In the genomic region with DNA sequence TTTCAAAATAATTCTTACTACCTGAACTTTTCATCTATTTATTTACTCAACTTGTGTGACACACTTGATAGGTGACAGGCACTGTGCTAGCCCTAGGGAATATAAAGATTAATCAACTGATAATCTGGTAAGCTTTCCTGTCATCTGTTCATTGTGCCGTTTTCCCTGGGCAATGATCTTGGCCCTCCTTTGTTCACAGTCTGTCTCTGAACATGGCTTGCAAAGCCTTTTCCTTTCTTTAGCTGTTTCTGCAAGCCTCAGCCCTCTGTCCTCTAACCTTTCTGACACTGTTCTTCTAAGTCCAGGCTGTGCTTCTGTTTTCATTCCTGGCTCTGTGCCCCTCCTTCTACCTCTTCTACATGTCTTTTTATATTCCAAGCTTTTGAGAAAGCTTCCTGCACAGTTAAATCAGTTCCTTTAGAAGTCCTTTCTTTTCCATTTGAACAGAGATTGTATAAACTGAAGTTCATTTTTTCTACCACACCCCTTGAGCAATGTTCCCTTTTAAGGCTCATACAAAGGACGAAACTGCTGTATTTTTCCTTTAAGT, we compare ENCODE assay signal across 10 cellular contexts.
DNase-seq lines count a peak whose midpoint lies in the region; ATAC-seq and TF ChIP-seq lines count a peak whose summit lies in the region.
"Had no signal": no experiment of that assay in that cellular context is flagged by ENCODE, and none has a peak within 500 bp of the region (broad histone marks: within the 10 kb centered on the region; RNA-seq: fewer than 3 reads in every experiment).

No MANE protein-coding gene starts in this region.

- H3K36me3 ChIP-seq in breast epithelium (no peaks in the 10 kb centered on the region), thyroid gland (no peaks in the 10 kb centered on the region)
- H3K36me3 ChIP-seq: ascending aorta, thoracic aorta had no signal

- TF ChIP-seq CTCF in MCF 10A (IDR thresholded peaks at IDR 0.05; ENCODE audit: unreplicated experiment) = no peak
- TF ChIP-seq CTCF in breast epithelium (IDR thresholded peaks at IDR 0.05) = no peak
- no peak for TF ChIP-seq CTCF in chondrocyte (IDR thresholded peaks at IDR 0.05)
- no peak for TF ChIP-seq CTCF in thyroid gland (IDR thresholded peaks at IDR 0.05)

- H3K4me1 Mint-ChIP-seq in MCF 10A (ENCODE audit: insufficient read depth, unreplicated experiment) = peaks cover 38% of the 10 kb centered on the region
- H3K4me1 Mint-ChIP-seq in chondrocyte (ENCODE audit: low read depth) = peaks cover 54% of the 10 kb centered on the region

- peak; percentile 60 for ATAC-seq in left colon

- H3K27ac Mint-ChIP-seq in MCF 10A (ENCODE audit: low read depth, unreplicated experiment) = peak overlapping the region; percentile 57
- peak overlapping the region; percentile 38 for H3K27ac Mint-ChIP-seq in chondrocyte (ENCODE audit: unreplicated experiment)

- DNase-seq in MCF 10A (ENCODE audit: unreplicated experiment) (no peak), breast epithelium (ENCODE audit: low spot score in 2 of 2) (no peak), chondrocyte (ENCODE audit: low spot score) (no peak), left colon (no peak), thyroid gland (peak; percentile 6 to 10), NCI-H226 (no peak), SW 1271 (lab: John Stamatoyannopoulos, UW) (no peak), HUDEP-2 (lab: John Stamatoyannopoulos, UW; ENCODE audit: unreplicated experiment in 76 of 76) (no peak)

- 20 to 21% methylated on average over 2 of the region's 2 CpGs for WGBS in thyroid gland, 2 donors

- CTCF ChIA-PET in MCF 10A (lab: Yijun Ruan, JAX) = interaction anchor here (0.6 to 1.8 kb wide), 3 partner anchors 11 to 421 kb away, joined by 3 to 5 read pairs (median 4); no protein-coding TSS in a partner anchor

- POLR2A ChIA-PET in MCF 10A (lab: Yijun Ruan, JAX) = interaction anchor here (0.6 to 1.6 kb wide), 8 partner anchors 7 to 884 kb away, joined by 3 to 7 read pairs (median 4); no protein-coding TSS in a partner anchor

- intact Hi-C loops in MCF 10A (cut with micrococcal nuclease) (no loop called here), breast epithelium (cut with DNase I; ENCODE audit: low total_unique reads) (no loop called here), left colon (cut with DNase I, micrococcal nuclease) (no loop called here), thyroid gland (cut with DNase I) (no loop called here)

- no peaks in the 10 kb centered on the region for H3K4me1 ChIP-seq in breast epithelium
- H3K4me1 ChIP-seq in thyroid gland = peaks cover 6 to 11% of the 10 kb centered on the region in 2 donors

- no peaks in the 10 kb centered on the region for H3K9me3 Mint-ChIP-seq in MCF 10A (ENCODE audit: unreplicated experiment)
- H3K9me3 Mint-ChIP-seq in chondrocyte (ENCODE audit: low read depth) = peaks cover 3% of the 10 kb centered on the region

- no peaks in the 10 kb centered on the region for H3K36me3 Mint-ChIP-seq in MCF 10A (ENCODE audit: insufficient read depth, unreplicated experiment)
- H3K36me3 Mint-ChIP-seq in chondrocyte (ENCODE audit: low read depth) = no peaks in the 10 kb centered on the region

- H3K27ac ChIP-seq in breast epithelium = no peak overlapping the region
- no peak overlapping the region for H3K27ac ChIP-seq in thyroid gland
- H3K27ac ChIP-seq: ascending aorta had no signal

- H3K4me3 ChIP-seq in breast epithelium (no peak overlapping the region), thyroid gland (replicated peaks in 1 of 3) (no peak overlapping the region)
- H3K4me3 ChIP-seq: ascending aorta, thoracic aorta had no signal

- H3K4me3 Mint-ChIP-seq in MCF 10A (ENCODE audit: unreplicated experiment) = peak overlapping the region; percentile 2
- H3K4me3 Mint-ChIP-seq in chondrocyte (ENCODE audit: unreplicated experiment) = peak overlapping the region; percentile 14

- H3K27me3 ChIP-seq in breast epithelium (no peaks in the 10 kb centered on the region), thyroid gland (no peaks in the 10 kb centered on the region)
- H3K27me3 ChIP-seq: ascending aorta had no signal

- H3K27me3 Mint-ChIP-seq in MCF 10A (ENCODE audit: insufficient read depth, unreplicated experiment) (no peaks in the 10 kb centered on the region), chondrocyte (ENCODE audit: low read depth) (no peaks in the 10 kb centered on the region)

- TF ChIP-seq POLR2A in breast epithelium (IDR thresholded peaks at IDR 0.05) (no peak), thyroid gland (IDR thresholded peaks at IDR 0.05) (no peak)

- H3K9me3 ChIP-seq in breast epithelium (no peaks in the 10 kb centered on the region), thyroid gland (no peaks in the 10 kb centered on the region)
- H3K9me3 ChIP-seq: ascending aorta, thoracic aorta had no signal

- no TSS peak for BruUV-seq in MCF 10A (replicated peaks; lab: Mats Ljungman, UMichigan)

Comparison
In these comparisons a context has a peak if more than half of its experiments do, and no peak if none do; other contexts are left out.
1. DNase-seq: peak in thyroid gland (2 of 2); none in MCF 10A (single experiment), breast epithelium (0 of 2), chondrocyte (single experiment), left colon (0 of 2), NCI-H226 (single experiment), SW 1271 (0 of 2) and HUDEP-2 (0 of 76).